Comparison of ENCODE assay signal across 8 cellular contexts in the genomic region with DNA sequence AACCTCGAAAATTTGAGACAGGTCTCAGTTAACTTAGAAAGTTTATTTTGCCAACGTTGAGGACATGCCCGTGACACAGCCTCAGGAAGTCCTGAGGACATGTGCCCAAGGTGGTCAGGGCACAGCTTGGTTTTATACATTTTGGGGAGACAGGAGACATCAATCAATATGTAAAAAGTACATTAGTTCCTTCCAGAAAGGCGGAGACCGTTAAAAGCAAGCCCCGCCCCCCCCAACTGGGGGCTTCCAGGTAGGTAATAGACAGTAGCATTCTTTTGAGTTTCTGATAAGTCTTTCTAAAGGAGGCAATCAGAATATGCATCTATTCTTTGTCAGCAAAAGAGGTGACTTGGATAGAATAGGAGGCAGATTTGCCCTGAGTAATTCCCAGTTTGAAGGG. TPM values are rescaled to one million over a fixed set of nuclear protein-coding genes. Genes with fewer than 3 reads are reported as not detected.
DNase-seq lines count a peak whose midpoint lies in the region; ATAC-seq and TF ChIP-seq lines count a peak whose summit lies in the region.

No MANE protein-coding gene starts in this region.

- H3K36me3 Mint-ChIP-seq in activated T-helper 1 cell treated with anti-CD3 and anti-CD28 coated beads, Interleukin-12 subunit alpha, Interleukin-12 subunit beta, Interleukin-2, Interleukin-4 antibody, amounts not matched to agents 30 ng/mL and 10 ng/mL and 1 ng/mL, durations not matched to agents 14 hours and 24 hours and 36 hours (ENCODE audit: low read depth): peaks cover 12% of the 10 kb centered on the region

- peak; percentile 19 for DNase-seq in DMS53 (lab: John Stamatoyannopoulos, UW)
- DNase-seq in DMS53 treated with DMSO at 0.1 percent for 48 hours (lab: John Stamatoyannopoulos, UW; ENCODE audit: unreplicated experiment): no peak
- no peak for DNase-seq in activated T-helper 1 cell treated with anti-CD3 and anti-CD28 coated beads, Interleukin-12 subunit alpha, Interleukin-12 subunit beta, Interleukin-2, Interleukin-4 antibody, amounts not matched to agents 30 ng/mL and 10 ng/mL and 1 ng/mL, durations not matched to agents 14 hours and 24 hours and 36 hours (ENCODE audit: low spot score)
- no peak for DNase-seq in stomach
- no peak for DNase-seq in iPS-NIHi11 (ENCODE audit: low spot score)
- DNase-seq in posterior vena cava (ENCODE audit: low spot score): no peak

- TF ChIP-seq POLR2A in stomach (IDR thresholded peaks at IDR 0.05): no peak

- no peak for TF ChIP-seq EP300 in stomach (IDR thresholded peaks at IDR 0.05)

- peak overlapping the region; percentile 84 for H3K27ac Mint-ChIP-seq in activated T-helper 1 cell treated with anti-CD3 and anti-CD28 coated beads, Interleukin-12 subunit alpha, Interleukin-12 subunit beta, Interleukin-2, Interleukin-4 antibody, amounts not matched to agents 30 ng/mL and 10 ng/mL and 1 ng/mL, durations not matched to agents 14 hours and 24 hours and 36 hours

- no peaks in the 10 kb centered on the region for H3K9me3 ChIP-seq in iPS-18a (ENCODE audit: control insufficient read depth, low read depth, low read length)
- H3K9me3 ChIP-seq in stomach: no peaks in the 10 kb centered on the region

- H3K27ac ChIP-seq in iPS-18a (ENCODE audit: low read length) (no peak overlapping the region), stomach (peak overlapping the region; percentile 83 to 93 (median 86))

- H3K36me3 ChIP-seq in iPS-18a (ENCODE audit: control insufficient read depth, low read depth, low read length): no peaks in the 10 kb centered on the region
- peaks cover 0 to 9% (median 1%) of the 10 kb centered on the region in 4 donors for H3K36me3 ChIP-seq in stomach

- intact Hi-C loops in activated T-helper 1 cell treated with anti-CD3 and anti-CD28 coated beads, Interleukin-12 subunit alpha, Interleukin-12 subunit beta, Interleukin-2, Interleukin-4 antibody, amounts not matched to agents 30 ng/mL and 10 ng/mL and 1 ng/mL, durations not matched to agents 14 hours and 24 hours and 36 hours (cut with micrococcal nuclease): loop anchor here (10.0 kb wide), 1 partner anchor 1105 kb away; no protein-coding TSS in a partner anchor
- intact Hi-C loops in stomach (cut with DNase I; ENCODE audit: low total_unique reads) (no loop called here), posterior vena cava (cut with DNase I) (no loop called here)

- peaks cover 31% of the 10 kb centered on the region for H3K4me1 Mint-ChIP-seq in activated T-helper 1 cell treated with anti-CD3 and anti-CD28 coated beads, Interleukin-12 subunit alpha, Interleukin-12 subunit beta, Interleukin-2, Interleukin-4 antibody, amounts not matched to agents 30 ng/mL and 10 ng/mL and 1 ng/mL, durations not matched to agents 14 hours and 24 hours and 36 hours (ENCODE audit: low read depth)

- no peaks in the 10 kb centered on the region for H3K9me3 Mint-ChIP-seq in activated T-helper 1 cell treated with anti-CD3 and anti-CD28 coated beads, Interleukin-12 subunit alpha, Interleukin-12 subunit beta, Interleukin-2, Interleukin-4 antibody, amounts not matched to agents 30 ng/mL and 10 ng/mL and 1 ng/mL, durations not matched to agents 14 hours and 24 hours and 36 hours

- peak overlapping the region; percentile 54 for H3K9ac ChIP-seq in iPS-18a (ENCODE audit: low read length)

- H3K4me3 ChIP-seq in iPS-18a (ENCODE audit: low read length) (peak overlapping the region; percentile 89), stomach (peak overlapping the region; percentile 78 to 82 (median 80))

- H3K27me3 ChIP-seq in iPS-18a (ENCODE audit: control insufficient read depth, insufficient read depth, low read length): peaks cover 9% of the 10 kb centered on the region
- H3K27me3 ChIP-seq in stomach: no peaks in the 10 kb centered on the region

- TF ChIP-seq CTCF in stomach (IDR thresholded peaks at IDR 0.05): no peak

- 7 to 16% (median 16%) methylated on average over 6 of the region's 6 CpGs for WGBS in stomach, 5 donors

- ATAC-seq in HG02981 (IDR thresholded peaks at IDR 0.05; ENCODE audit: unreplicated experiment): peak; percentile 2

- H3K4me1 ChIP-seq in iPS-18a (ENCODE audit: control insufficient read depth, low read depth, low read length) (peaks cover 12% of the 10 kb centered on the region), stomach (peaks cover 0 to 47% (median 24%) of the 10 kb centered on the region in 4 donors)

- peaks cover 2% of the 10 kb centered on the region for H3K27me3 Mint-ChIP-seq in activated T-helper 1 cell treated with anti-CD3 and anti-CD28 coated beads, Interleukin-12 subunit alpha, Interleukin-12 subunit beta, Interleukin-2, Interleukin-4 antibody, amounts not matched to agents 30 ng/mL and 10 ng/mL and 1 ng/mL, durations not matched to agents 14 hours and 24 hours and 36 hours (ENCODE audit: insufficient read depth)

- H3K4me3 Mint-ChIP-seq in activated T-helper 1 cell treated with anti-CD3 and anti-CD28 coated beads, Interleukin-12 subunit alpha, Interleukin-12 subunit beta, Interleukin-2, Interleukin-4 antibody, amounts not matched to agents 30 ng/mL and 10 ng/mL and 1 ng/mL, durations not matched to agents 14 hours and 24 hours and 36 hours: peak overlapping the region; percentile 91

RNA-seq across cellular contexts. Expression of a gene that starts 0.6 kb away (rescaled TPM):
- total RNA-seq in activated T-helper 1 cell treated with anti-CD3 and anti-CD28 coated beads, Interleukin-12 subunit alpha, Interleukin-12 subunit beta, Interleukin-2, Interleukin-4 antibody, amounts not matched to agents 30 ng/mL and 10 ng/mL and 1 ng/mL, durations not matched to agents 14 hours and 24 hours and 36 hours: 17.9 and 18.4 TPM in 2 replicates
- total RNA-seq in stomach: 10 to 100 TPM; 15.8 to 41.1 (median 26.6) TPM
- 10 to 100 TPM; 46.1 to 96.4 (median 89.2) TPM for polyA plus RNA-seq in stomach
- 10 to 100 TPM; 50.1 to 55.2 TPM for total RNA-seq in posterior vena cava
